Comparison of ENCODE assay signal across 8 cellular contexts in the genomic region with DNA sequence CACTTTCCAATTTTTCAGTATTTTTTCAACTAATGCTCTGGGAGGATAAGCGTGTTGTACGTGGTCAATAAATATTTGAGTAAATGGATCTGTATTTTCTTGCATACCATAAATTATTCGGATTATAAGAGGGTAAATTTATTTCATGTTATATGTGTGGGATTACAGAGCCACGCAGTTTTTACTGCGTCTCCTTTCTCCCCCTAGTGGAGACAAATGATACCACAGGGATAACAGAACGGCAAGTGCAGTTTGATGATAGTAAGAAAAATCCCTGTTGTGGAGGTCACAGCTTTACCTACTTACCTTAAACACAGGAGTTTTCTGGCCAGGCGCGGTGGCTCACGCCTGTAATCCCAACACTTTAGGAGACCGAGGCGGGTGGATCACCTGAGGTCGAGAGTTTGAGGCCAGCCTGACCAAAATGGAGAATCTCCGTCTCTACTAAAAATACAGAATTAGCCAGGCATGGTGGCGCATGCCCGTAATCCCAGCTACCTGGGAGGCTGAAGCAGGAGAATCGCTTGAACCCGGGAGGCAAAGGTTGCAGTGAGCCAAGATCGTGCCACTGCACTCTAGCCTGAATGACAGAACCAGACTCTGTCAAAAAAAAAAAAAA. TPM values are rescaled to one million over a fixed set of nuclear protein-coding genes. Genes with fewer than 3 reads are reported as not detected.
A peak's percentile ranks its signal among the peaks of the same experiment; 100 is the strongest.
DNase-seq lines count a peak whose midpoint lies in the region; ATAC-seq, FAIRE-seq and TF ChIP-seq lines count a peak whose summit lies in the region.
"Had no signal": no experiment of that assay in that cellular context is flagged by ENCODE, and none has a peak within 500 bp of the region (broad histone marks: within the 10 kb centered on the region; RNA-seq: fewer than 3 reads in every experiment).

No MANE protein-coding gene starts in this region.

- H3K9me3 Mint-ChIP-seq in naive thymus-derived CD4-positive, alpha-beta T cell: peaks cover 0 to 11% (median 4%) of the 10 kb centered on the region in 11 donors

- POLR2A ChIA-PET in naive thymus-derived CD4-positive, alpha-beta T cell (lab: Charles Lee): no interaction called here

- H3K4me3 ChIP-seq in LNCaP clone FGC (ENCODE audit: low read depth, low read length) (no peak overlapping the region), bronchial epithelial cell (ENCODE audit: low read depth, low read length) (no peak overlapping the region)
- no peak overlapping the region for H3K4me3 ChIP-seq in naive thymus-derived CD4-positive, alpha-beta T cell (ENCODE audit: low read length)

- H3K36me3 Mint-ChIP-seq in naive thymus-derived CD4-positive, alpha-beta T cell: peaks cover 0 to 4% (median 0%) of the 10 kb centered on the region in 5 donors

- H3K9me3 ChIP-seq in naive thymus-derived CD4-positive, alpha-beta T cell (ENCODE audit: control insufficient read depth in 2 of 3, low read length in 3 of 3): no peaks in the 10 kb centered on the region

- peak overlapping the region in 4 of 10 donors; percentile 26 to 45 (median 28) for H3K4me3 Mint-ChIP-seq in naive thymus-derived CD4-positive, alpha-beta T cell

- no peaks in the 10 kb centered on the region for H3K27me3 ChIP-seq in bronchial epithelial cell (ENCODE audit: control insufficient read depth, insufficient read depth, low read length)
- no peaks in the 10 kb centered on the region for H3K27me3 ChIP-seq in naive thymus-derived CD4-positive, alpha-beta T cell (ENCODE audit: control insufficient read depth in 2 of 2, insufficient read depth in 2 of 2, low read length in 2 of 2)

- ATAC-seq in naive thymus-derived CD4-positive, alpha-beta T cell: peak; percentile 67
- ATAC-seq in GM19035 (IDR thresholded peaks at IDR 0.05; ENCODE audit: unreplicated experiment) (no peak), HG02678 (IDR thresholded peaks at IDR 0.05; ENCODE audit: unreplicated experiment) (no peak), GM21737 (IDR thresholded peaks at IDR 0.05; ENCODE audit: unreplicated experiment) (no peak)

- peaks cover 0 to 2% (median 0%) of the 10 kb centered on the region in 5 donors for H3K27me3 Mint-ChIP-seq in naive thymus-derived CD4-positive, alpha-beta T cell

- no peak overlapping the region for H3K27ac ChIP-seq in naive thymus-derived CD4-positive, alpha-beta T cell (ENCODE audit: low read depth, low read length)

- FAIRE-seq in bronchial epithelial cell (lab: Jason Lieb, UNC): no peak
- FAIRE-seq: frontal cortex had no signal

- peaks cover 11 to 18% of the 10 kb centered on the region in 2 donors for H3K4me1 ChIP-seq in naive thymus-derived CD4-positive, alpha-beta T cell (ENCODE audit: control insufficient read depth in 2 of 2, insufficient read depth in 2 of 2, low read length in 2 of 2)

- CTCF ChIA-PET in naive thymus-derived CD4-positive, alpha-beta T cell (lab: Charles Lee): interaction anchor here (0.6 to 1.6 kb wide), 5 partner anchors 9 to 1237 kb away, joined by 3 read pairs; no protein-coding TSS in a partner anchor

- peak; percentile 32 for DNase-seq in GM10266 (ENCODE audit: extremely low spot score)
- DNase-seq in LNCaP clone FGC (ENCODE audit: low read depth): peak; percentile 26
- peak; percentile 19 for DNase-seq in bronchial epithelial cell (ENCODE audit: low read depth)
- DNase-seq in naive thymus-derived CD4-positive, alpha-beta T cell: peak in 5 of 9 donors; percentile 14 to 55 (median 54)

- no peak overlapping the region for H3K27ac Mint-ChIP-seq in naive thymus-derived CD4-positive, alpha-beta T cell

- TF ChIP-seq CTCF in GM10266 (IDR thresholded peaks at IDR 0.05; ENCODE audit: control insufficient read depth, insufficient read depth, low read depth, missing control alignments): peak; percentile 56
- TF ChIP-seq CTCF in LNCaP clone FGC (IDR thresholded peaks at IDR 0.05; ENCODE audit: control insufficient read depth, extremely low read depth, insufficient read depth): peak; percentile 82
- TF ChIP-seq CTCF in bronchial epithelial cell (IDR thresholded peaks at IDR 0.05; ENCODE audit: insufficient read depth, low read length, severe bottlenecking): peak; percentile 48

- intact Hi-C loops in naive thymus-derived CD4-positive, alpha-beta T cell (cut with micrococcal nuclease): loop anchor here (1.0 to 10.0 kb wide), 5 partner anchors 60 to 372 kb away; a partner anchor contains a TSS

- no peaks in the 10 kb centered on the region for H3K36me3 ChIP-seq in bronchial epithelial cell (ENCODE audit: control insufficient read depth, insufficient read depth, low read length)
- H3K36me3 ChIP-seq in naive thymus-derived CD4-positive, alpha-beta T cell (ENCODE audit: control insufficient read depth in 2 of 3, insufficient read depth in 3 of 3, low read length in 3 of 3): no peaks in the 10 kb centered on the region

- peaks cover 20 to 65% (median 40%) of the 10 kb centered on the region in 7 donors for H3K4me1 Mint-ChIP-seq in naive thymus-derived CD4-positive, alpha-beta T cell

RNA-seq across cellular contexts. Expression of a gene that starts 16.8 kb away (rescaled TPM):
- not detected in 2 replicates for total RNA-seq in bronchial epithelial cell
- not detected for total RNA-seq in naive thymus-derived CD4-positive, alpha-beta T cell
- polyA plus RNA-seq in naive thymus-derived CD4-positive, alpha-beta T cell: not detected
- total RNA-seq: frontal cortex had no signal

RNA-seq across cellular contexts. Expression of a gene that starts 26.0 kb away (rescaled TPM):
- total RNA-seq in bronchial epithelial cell: not detected in 2 replicates
- total RNA-seq in naive thymus-derived CD4-positive, alpha-beta T cell: not detected
- not detected for polyA plus RNA-seq in naive thymus-derived CD4-positive, alpha-beta T cell
- total RNA-seq: frontal cortex had no signal

RNA-seq across cellular contexts. Expression of a gene that starts 35.6 kb away (rescaled TPM):
- not detected in 2 replicates for total RNA-seq in bronchial epithelial cell
- total RNA-seq in naive thymus-derived CD4-positive, alpha-beta T cell: not detected
- not detected for polyA plus RNA-seq in naive thymus-derived CD4-positive, alpha-beta T cell
- total RNA-seq: frontal cortex had no signal

RNA-seq across cellular contexts. Expression of a gene that starts 44.7 kb away (rescaled TPM):
- total RNA-seq in bronchial epithelial cell: not detected in 2 replicates
- not detected for total RNA-seq in naive thymus-derived CD4-positive, alpha-beta T cell
- not detected for polyA plus RNA-seq in naive thymus-derived CD4-positive, alpha-beta T cell
- total RNA-seq: frontal cortex had no signal

RNA-seq across cellular contexts. Expression of a gene that starts 54.1 kb away (rescaled TPM):
- not detected in 2 replicates for total RNA-seq in bronchial epithelial cell
- not detected for total RNA-seq in naive thymus-derived CD4-positive, alpha-beta T cell
- not detected for polyA plus RNA-seq in naive thymus-derived CD4-positive, alpha-beta T cell
- total RNA-seq: frontal cortex had no signal
